15 cellular contexts compared by ENCODE assay signal in genomic region chr1:9338354-9339250, GRCh38. TPM values are rescaled to one million over a fixed set of nuclear protein-coding genes. Genes with fewer than 3 reads are reported as not detected.
DNase-seq lines count a peak whose midpoint lies in the region; ATAC-seq and TF ChIP-seq lines count a peak whose summit lies in the region.
"Had no signal": no experiment of that assay in that cellular context is flagged by ENCODE, and none has a peak within 500 bp of the region (broad histone marks: within the 10 kb centered on the region; RNA-seq: fewer than 3 reads in every experiment).

No MANE protein-coding gene starts in this region.

- H3K4me1 Mint-ChIP-seq in WTC11, result peaks cover 8% of the 10 kb centered on the region; the same call in 1 of the 2 replicates

- no peaks in the 10 kb centered on the region for H3K27me3 Mint-ChIP-seq in WTC11 (ENCODE audit: low read depth)
- H3K27me3 Mint-ChIP-seq: naive thymus-derived CD8-positive, alpha-beta T cell had no signal

- peak overlapping the region; percentile 63 for H2AK5ac ChIP-seq in neuronal stem cell (ENCODE audit: low read depth, low read length)

- no peak overlapping the region for H4K91ac ChIP-seq in neuronal stem cell (ENCODE audit: low read depth, low read length, poor library complexity)

- peak overlapping the region; percentile 43 for H3K23ac ChIP-seq in neuronal stem cell (ENCODE audit: low read depth, low read length, poor library complexity)

- peaks cover 7% of the 10 kb centered on the region for H3K9me3 Mint-ChIP-seq in WTC11

- H4K8ac ChIP-seq in neuronal stem cell (ENCODE audit: low read depth, low read length), result no peak overlapping the region

- DNase-seq in WTC11 (ENCODE audit: low spot score) (no peak), fibroblast of the aortic adventitia (ENCODE audit: low read depth) (peak; percentile 31), neuronal stem cell (ENCODE audit: low spot score) (no peak), uterus (peak in 1 of 2 donors; percentile 53), T-helper 9 cell (no peak), CD1c-positive myeloid dendritic cell (ENCODE audit: extremely low spot score) (no peak)
- DNase-seq in activated T-cell treated with anti-CD3 and anti-CD28 coated beads, Interleukin-2, amount 50 U/mL, for 1 hour, result no peak
- DNase-seq in stimulated activated naive CD4-positive, alpha-beta T cell treated with Interleukin-2 at 50 U/mL for 16 hours (lab: John Stamatoyannopoulos, UW), result no peak
- DNase-seq: activated T-cell treated with anti-CD3 and anti-CD28 coated beads, Interleukin-2, amount 50 U/mL, for 48 hours; central memory CD4-positive, alpha-beta T cell; DND-41; Karpas-422; naive thymus-derived CD8-positive, alpha-beta T cell; RPMI8226 had no signal

- peaks cover 3% of the 10 kb centered on the region; the same call in 1 of the 2 replicates for H3K36me3 Mint-ChIP-seq in WTC11

- H3K79me1 ChIP-seq in neuronal stem cell (ENCODE audit: low read depth, low read length), result peaks cover 7% of the 10 kb centered on the region

- H2BK5ac ChIP-seq in neuronal stem cell (ENCODE audit: low read length), result peak overlapping the region; percentile 66

- H3K4me3 ChIP-seq in fibroblast of the aortic adventitia (ENCODE audit: low read depth, low read length), result no peak overlapping the region
- no peak overlapping the region for H3K4me3 ChIP-seq in neuronal stem cell (ENCODE audit: low read length in 2 of 2)
- peak overlapping the region in 1 of 2 donors; percentile 16 for H3K4me3 ChIP-seq in uterus
- H3K4me3 ChIP-seq: suprapubic skin had no signal

- peak overlapping the region; percentile 71 for H3K27ac Mint-ChIP-seq in WTC11
- H3K27ac Mint-ChIP-seq: naive thymus-derived CD8-positive, alpha-beta T cell had no signal

- POLR2A ChIA-PET in WTC11 (lab: Charles Lee), result no interaction called here

- TF ChIP-seq CTCF in WTC11 (IDR thresholded peaks at IDR 0.05), result no peak
- no peak for TF ChIP-seq CTCF in fibroblast of the aortic adventitia (IDR thresholded peaks at IDR 0.05; ENCODE audit: insufficient read depth, low read length)
- TF ChIP-seq CTCF in uterus (IDR thresholded peaks at IDR 0.05), result no peak

- intact Hi-C loops in uterus (cut with DNase I; ENCODE audit: low total_unique reads), result no loop called here

- H3K18ac ChIP-seq in neuronal stem cell (ENCODE audit: low read length), result peak overlapping the region; percentile 65

- no peak overlapping the region for H2BK120ac ChIP-seq in neuronal stem cell (ENCODE audit: low read depth, low read length)

- no peak overlapping the region for H3K4me2 ChIP-seq in neuronal stem cell (ENCODE audit: insufficient read depth, low read length, poor library complexity, severe bottlenecking)

- no peak overlapping the region for H3K4ac ChIP-seq in neuronal stem cell (ENCODE audit: low read length)

- H3K27ac ChIP-seq in neuronal stem cell (replicated peaks; ENCODE audit: low read length) (peak overlapping the region; percentile 22), uterus (peak overlapping the region; percentile 42 to 59)

- H3K27me3 ChIP-seq in neuronal stem cell (ENCODE audit: control insufficient read depth in 3 of 3, insufficient read depth in 3 of 3, low read depth in 1 of 3, low read length in 3 of 3) (peaks cover 0 to 10% (median 0%) of the 10 kb centered on the region in 3 experiments), uterus (no peaks in the 10 kb centered on the region)
- H3K27me3 ChIP-seq: suprapubic skin had no signal

- no peak overlapping the region for H2BK15ac ChIP-seq in neuronal stem cell (ENCODE audit: low read length)

- H3K14ac ChIP-seq in neuronal stem cell (ENCODE audit: low read length), result peak overlapping the region; percentile 82

- no peak overlapping the region for H3K9ac ChIP-seq in neuronal stem cell (ENCODE audit: low read depth, low read length, poor library complexity)

- TF ChIP-seq POLR2A in uterus (IDR thresholded peaks at IDR 0.05), result no peak

- WGBS in neuronal stem cell (ENCODE audit: extremely low coverage in 2 of 2, insufficient read length in 2 of 2, insufficient replicate concordance in 1 of 2), 2 donors, result no CpG with 5 or more reads among the region's 26 CpGs

- no peaks in the 10 kb centered on the region for H3K36me3 ChIP-seq in neuronal stem cell (replicated peaks in 1 of 2; ENCODE audit: control insufficient read depth in 2 of 2, insufficient read depth in 2 of 2, low read length in 2 of 2)
- H3K36me3 ChIP-seq in uterus, result no peaks in the 10 kb centered on the region
- H3K36me3 ChIP-seq: suprapubic skin had no signal

- no peak overlapping the region for H2BK12ac ChIP-seq in neuronal stem cell (ENCODE audit: low read length)

- H3K4me1 ChIP-seq in neuronal stem cell (ENCODE audit: control insufficient read depth in 2 of 2, insufficient read depth in 1 of 2, low read depth in 1 of 2, low read length in 2 of 2), result peaks cover 0 to 12% of the 10 kb centered on the region in 2 donors
- peaks cover 10 to 25% of the 10 kb centered on the region in 2 donors for H3K4me1 ChIP-seq in uterus

- H3K9me3 ChIP-seq in neuronal stem cell (replicated peaks in 1 of 2; ENCODE audit: control insufficient read depth in 2 of 2, insufficient read depth in 1 of 2, low read depth in 1 of 2, low read length in 2 of 2) (no peaks in the 10 kb centered on the region), uterus (no peaks in the 10 kb centered on the region)
- H3K9me3 ChIP-seq: suprapubic skin had no signal

- H2AFZ ChIP-seq in neuronal stem cell (ENCODE audit: low read length), result no peak overlapping the region

- CTCF ChIA-PET in WTC11 (lab: Charles Lee), result interaction anchor here (1.3 to 1.6 kb wide), 2 partner anchors 50 to 152 kb away, joined by 3 to 4 read pairs; no protein-coding TSS in a partner anchor

- ATAC-seq in WTC11, result no peak
- ATAC-seq: naive thymus-derived CD8-positive, alpha-beta T cell had no signal

- no peak overlapping the region for H3K4me3 Mint-ChIP-seq in WTC11
- H3K4me3 Mint-ChIP-seq: naive thymus-derived CD8-positive, alpha-beta T cell had no signal

TF ChIP-seq in WTC11, 78 proteins besides CTCF, POLR2A, EP300 and RAD21:
- no peak for TF ChIP-seq ZNF416 (CRISPR knock-in tag; IDR thresholded peaks at IDR 0.05)
- TF ChIP-seq SOX15 (CRISPR knock-in tag; IDR thresholded peaks at IDR 0.05), result no peak
- TF ChIP-seq ZNF138 (CRISPR knock-in tag; conservative IDR thresholded peaks at IDR 0.05), result no peak
- no peak for TF ChIP-seq NFATC4 (CRISPR knock-in tag; IDR thresholded peaks at IDR 0.05)
- TF ChIP-seq ZNF423 (CRISPR knock-in tag; IDR thresholded peaks at IDR 0.05), result no peak
- no peak for TF ChIP-seq HMGA2 (CRISPR knock-in tag; IDR thresholded peaks at IDR 0.05)
- TF ChIP-seq NR1H2 (CRISPR knock-in tag; IDR thresholded peaks at IDR 0.05), result no peak
- no peak for TF ChIP-seq ZNF281 (CRISPR knock-in tag; IDR thresholded peaks at IDR 0.05)
- TF ChIP-seq ZSCAN18 (CRISPR knock-in tag; IDR thresholded peaks at IDR 0.05), result no peak
- no peak for TF ChIP-seq RELA (CRISPR knock-in tag; IDR thresholded peaks at IDR 0.05; ENCODE audit: borderline replicate concordance)
- TF ChIP-seq FOXP1 (CRISPR knock-in tag; IDR thresholded peaks at IDR 0.05; ENCODE audit: borderline replicate concordance), result no peak
TF ChIP-seq in WTC11: peak in this region for 0.

RNA-seq across cellular contexts. Expression of gene SPSB1, which starts 45.9 kb away (rescaled TPM):
- total RNA-seq in WTC11 (2021) (4.3 to 5.5 TPM (median 4.6 TPM) in 3 replicates), fibroblast of the aortic adventitia (ENCODE audit: low replicate concordance) (18.2 and 37.6 TPM in 2 replicates), uterus (10 to 100 TPM; 12.3 to 29.6 (median 20.7) TPM)
- polyA plus RNA-seq in neuronal stem cell (2013, experiment 1 of 2), result 5.2 TPM
- 5.1 TPM for polyA plus RNA-seq in neuronal stem cell (2013, experiment 2 of 2)
